8 cellular contexts compared by ENCODE assay signal in the genomic region with DNA sequence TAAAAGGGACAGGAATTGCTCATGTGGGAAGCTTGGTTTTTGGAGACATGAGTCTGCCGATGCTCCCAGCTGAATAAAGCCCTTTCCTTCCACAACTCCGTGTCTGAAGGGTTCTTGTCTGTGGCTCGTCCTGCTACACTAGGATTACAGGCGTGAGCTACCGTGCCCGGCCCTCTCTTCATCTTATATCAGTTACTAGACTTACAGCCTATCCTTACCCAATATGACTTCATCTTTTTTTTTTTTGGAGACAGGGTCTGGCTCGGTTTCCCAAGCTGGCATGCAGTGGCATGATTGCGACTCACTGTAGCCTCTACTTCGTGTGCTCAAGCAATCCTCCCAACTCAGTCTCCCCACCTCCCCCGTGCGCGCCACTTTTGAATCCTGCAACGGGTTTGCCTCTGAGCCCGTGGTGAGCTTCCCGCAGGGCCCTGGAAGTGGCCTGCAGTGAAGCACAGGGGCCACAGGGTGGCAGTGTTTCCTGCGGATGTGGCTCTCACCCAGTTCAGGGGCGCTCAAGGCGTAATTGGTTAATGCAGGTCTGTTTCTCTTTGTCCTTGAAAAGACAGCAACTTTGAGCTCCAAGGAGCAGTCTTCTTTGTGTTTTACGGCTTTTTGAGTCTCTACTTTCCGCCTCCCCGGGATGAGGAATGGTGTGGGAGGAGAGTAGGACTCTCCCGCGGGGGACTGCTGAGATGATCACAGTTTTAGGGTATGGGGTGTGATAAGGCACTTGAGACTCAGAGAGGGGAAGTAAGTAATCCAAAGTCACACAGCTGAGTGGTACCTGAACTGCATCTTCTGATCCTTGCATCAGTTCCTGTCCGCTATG. TPM values are rescaled to one million over a fixed set of nuclear protein-coding genes. Genes with fewer than 3 reads are reported as not detected.
DNase-seq lines count a peak whose midpoint lies in the region; ATAC-seq and TF ChIP-seq lines count a peak whose summit lies in the region.

No MANE protein-coding gene starts in this region.

- DNase-seq in ELF-1 (ENCODE audit: low read depth, low spot score): peak; percentile 91
- DNase-seq in NCI-H526 (lab: John Stamatoyannopoulos, UW): peak; percentile 21 to 75
- peak; percentile 49 to 58 for DNase-seq in activated CD4-positive, alpha-beta T cell treated with anti-CD3 and anti-CD28 coated beads, Interleukin-2, amount 50 U/mL, for 24 hours (ENCODE audit: low read depth in 1 of 2, low spot score in 1 of 2)
- DNase-seq in coronary artery (ENCODE audit: low spot score): no peak
- peak; percentile 68 to 77 for DNase-seq in lung microvascular endothelial cell (ENCODE audit: low read depth in 2 of 2)
- peak; percentile 45 for DNase-seq in stimulated activated CD8-positive, alpha-beta memory T cell treated with anti-CD3 and anti-CD28 coated beads, Interleukin-15, amount 100 ng/mL, for 24 hours (ENCODE audit: low read depth)

- peak; percentile 74 for TF ChIP-seq CTCF in coronary artery (IDR thresholded peaks at IDR 0.05)

- H3K27ac ChIP-seq in coronary artery: no peak overlapping the region

- ATAC-seq in HG02970 (IDR thresholded peaks at IDR 0.05; ENCODE audit: low FRiP score, unreplicated experiment): peak; percentile 78
- no peak for ATAC-seq in GM19395 (IDR thresholded peaks at IDR 0.05; ENCODE audit: unreplicated experiment)

- peak overlapping the region; percentile 50 for H3K4me3 ChIP-seq in coronary artery

RNA-seq across cellular contexts. Expression of gene GPRC5B, which starts 22.7 kb away (rescaled TPM):
- 26.6 and 110 TPM in 2 replicates for total RNA-seq in lung microvascular endothelial cell
